Comparison of ENCODE assay signal across 8 cellular contexts in the genomic region with DNA sequence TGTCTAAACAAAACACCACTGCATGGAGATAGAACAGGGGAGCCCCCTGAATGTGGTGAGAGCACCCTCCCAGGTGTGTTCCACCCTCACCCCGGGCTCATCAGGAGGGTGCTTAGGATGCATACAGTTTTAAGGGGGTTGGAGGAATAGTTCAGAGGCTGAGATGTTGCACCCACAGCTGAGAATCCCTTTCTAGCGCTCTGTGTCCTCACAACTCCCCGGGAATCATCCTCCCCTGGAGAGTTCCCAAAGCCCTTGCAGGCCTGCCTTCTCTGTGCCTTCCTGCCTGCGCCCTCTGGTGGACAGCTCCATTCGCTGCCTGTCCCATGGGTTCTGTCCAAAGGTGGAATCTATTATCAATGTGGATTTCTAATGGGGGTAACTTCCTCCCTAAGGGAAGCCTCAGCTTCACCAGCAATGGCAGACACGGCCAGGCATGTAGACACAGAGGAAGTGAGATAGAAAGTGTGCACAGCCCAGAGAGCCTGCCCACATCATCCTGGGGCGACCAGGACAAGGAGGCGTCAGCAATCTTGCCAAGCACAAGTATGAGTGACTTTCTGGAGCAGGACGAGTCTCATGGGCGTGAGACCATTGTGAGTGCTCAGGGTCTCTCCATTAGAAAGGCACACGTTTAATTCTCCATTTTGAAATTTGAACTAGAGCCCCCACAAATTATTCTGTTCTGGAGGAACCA. TPM values are rescaled to one million over a fixed set of nuclear protein-coding genes. Genes with fewer than 3 reads are reported as not detected.
A peak's percentile ranks its signal among the peaks of the same experiment; 100 is the strongest.
DNase-seq lines count a peak whose midpoint lies in the region; ATAC-seq and TF ChIP-seq lines count a peak whose summit lies in the region.

No MANE protein-coding gene starts in this region.

- no peak overlapping the region for H2AFZ ChIP-seq in OCI-LY1 (ENCODE audit: low read length)

- peak; percentile 54 to 74 for ATAC-seq in naive thymus-derived CD8-positive, alpha-beta T cell
- peak; percentile 76 for ATAC-seq in stimulated activated effector memory CD8-positive, alpha-beta T cell treated with anti-CD3 and anti-CD28 coated beads, Interleukin-12 subunit alpha, Interleukin-12 subunit beta, amount 100 ng/mL, for 72 hours
- ATAC-seq in GM21447 (IDR thresholded peaks at IDR 0.05; ENCODE audit: unreplicated experiment) = no peak

- no peaks in the 10 kb centered on the region for H3K9me3 Mint-ChIP-seq in naive thymus-derived CD8-positive, alpha-beta T cell
- H3K9me3 Mint-ChIP-seq in stimulated activated effector memory CD8-positive, alpha-beta T cell treated with anti-CD3 and anti-CD28 coated beads, Interleukin-12 subunit alpha, Interleukin-12 subunit beta, amount 100 ng/mL, for 72 hours = no peaks in the 10 kb centered on the region

- no peaks in the 10 kb centered on the region for H3K9me2 ChIP-seq in OCI-LY1 (ENCODE audit: low read depth, low read length)

- no peak overlapping the region for H3K27ac ChIP-seq in OCI-LY1 (ENCODE audit: low read depth, low read length, poor library complexity, severe bottlenecking)

- H3K9me3 ChIP-seq in OCI-LY1 (ENCODE audit: low read length) = no peaks in the 10 kb centered on the region

- H3K36me3 Mint-ChIP-seq in naive thymus-derived CD8-positive, alpha-beta T cell = no peaks in the 10 kb centered on the region
- H3K36me3 Mint-ChIP-seq in stimulated activated effector memory CD8-positive, alpha-beta T cell treated with anti-CD3 and anti-CD28 coated beads, Interleukin-12 subunit alpha, Interleukin-12 subunit beta, amount 100 ng/mL, for 72 hours = no peaks in the 10 kb centered on the region

- peaks cover 4 to 40% (median 19%) of the 10 kb centered on the region in 5 donors for H3K27me3 Mint-ChIP-seq in naive thymus-derived CD8-positive, alpha-beta T cell

- H3K4me3 Mint-ChIP-seq in naive thymus-derived CD8-positive, alpha-beta T cell = no peak overlapping the region
- no peak overlapping the region for H3K4me3 Mint-ChIP-seq in stimulated activated effector memory CD8-positive, alpha-beta T cell treated with anti-CD3 and anti-CD28 coated beads, Interleukin-12 subunit alpha, Interleukin-12 subunit beta, amount 100 ng/mL, for 72 hours

- no peaks in the 10 kb centered on the region for H4K20me1 ChIP-seq in OCI-LY1 (ENCODE audit: insufficient read depth, low read length)

- no peak overlapping the region for H3K27ac Mint-ChIP-seq in naive thymus-derived CD8-positive, alpha-beta T cell
- H3K27ac Mint-ChIP-seq in stimulated activated effector memory CD8-positive, alpha-beta T cell treated with anti-CD3 and anti-CD28 coated beads, Interleukin-12 subunit alpha, Interleukin-12 subunit beta, amount 100 ng/mL, for 72 hours = no peak overlapping the region

- no peaks in the 10 kb centered on the region for H3F3A ChIP-seq in OCI-LY1 (ENCODE audit: insufficient read depth, low read length)

- no peaks in the 10 kb centered on the region for H3K36me3 ChIP-seq in OCI-LY1 (ENCODE audit: insufficient read depth, low read length)

- H3K4me1 Mint-ChIP-seq in naive thymus-derived CD8-positive, alpha-beta T cell = peaks cover 0 to 6% (median 2%) of the 10 kb centered on the region in 4 donors
- H3K4me1 Mint-ChIP-seq in stimulated activated effector memory CD8-positive, alpha-beta T cell treated with anti-CD3 and anti-CD28 coated beads, Interleukin-12 subunit alpha, Interleukin-12 subunit beta, amount 100 ng/mL, for 72 hours = peaks cover 6% of the 10 kb centered on the region

- no peak overlapping the region for H3K4me3 ChIP-seq in OCI-LY1 (ENCODE audit: low read depth, low read length, poor library complexity, severe bottlenecking)

- no peaks in the 10 kb centered on the region for H3K27me3 ChIP-seq in OCI-LY1 (ENCODE audit: insufficient read depth, low read length)

- peak; percentile 7 for DNase-seq in GDM1 (lab: John Stamatoyannopoulos, UW)
- DNase-seq in HK-2 (ENCODE audit: unreplicated experiment) = peak; percentile 87
- DNase-seq in activated T-cell treated with anti-CD3 and anti-CD28 coated beads for 1 hour (ENCODE audit: low read depth) = peak; percentile 66
- peak; percentile 67 to 82 for DNase-seq in erythroblast (lab: John Stamatoyannopoulos, UW)
- peak; percentile 22 to 83 (median 56) for DNase-seq in naive thymus-derived CD8-positive, alpha-beta T cell
- peak; percentile 56 to 79 for DNase-seq in stimulated activated effector memory CD8-positive, alpha-beta T cell treated with anti-CD3 and anti-CD28 coated beads, Interleukin-12 subunit alpha, Interleukin-12 subunit beta, amount 100 ng/mL, for 72 hours (ENCODE audit: low spot score in 2 of 2)

- no peak for TF ChIP-seq POLR2A in erythroblast (IDR thresholded peaks at IDR 0.05; ENCODE audit: low read length)

- no peak overlapping the region for H3K9ac ChIP-seq in OCI-LY1 (ENCODE audit: low read length)

- H3K4me1 ChIP-seq in OCI-LY1 (ENCODE audit: insufficient read depth, low read length, severe bottlenecking) = no peaks in the 10 kb centered on the region

- POLR2A ChIA-PET in naive thymus-derived CD8-positive, alpha-beta T cell (lab: Charles Lee) = no interaction called here

- peak; percentile 93 for TF ChIP-seq CTCF in OCI-LY1 (IDR thresholded peaks at IDR 0.05; ENCODE audit: low read length)

- no peak overlapping the region for H3K4me2 ChIP-seq in OCI-LY1 (ENCODE audit: low read length)

- H3K79me2 ChIP-seq in OCI-LY1 (ENCODE audit: insufficient read depth, low read length) = no peaks in the 10 kb centered on the region

RNA-seq across cellular contexts. Expression of a gene that starts 1.2 kb away (rescaled TPM):
- not detected for total RNA-seq in naive thymus-derived CD8-positive, alpha-beta T cell
- not detected for polyA plus RNA-seq in naive thymus-derived CD8-positive, alpha-beta T cell

RNA-seq across cellular contexts. Expression of a gene that starts 7.1 kb away (rescaled TPM):
- total RNA-seq in naive thymus-derived CD8-positive, alpha-beta T cell = not detected
- not detected for polyA plus RNA-seq in naive thymus-derived CD8-positive, alpha-beta T cell

RNA-seq across cellular contexts. Expression of a gene that starts 17.4 kb away (rescaled TPM):
- not detected for total RNA-seq in naive thymus-derived CD8-positive, alpha-beta T cell
- polyA plus RNA-seq in naive thymus-derived CD8-positive, alpha-beta T cell = not detected

RNA-seq across cellular contexts. Expression of a gene that starts 18.8 kb away (rescaled TPM):
- total RNA-seq in naive thymus-derived CD8-positive, alpha-beta T cell = not detected
- not detected for polyA plus RNA-seq in naive thymus-derived CD8-positive, alpha-beta T cell

RNA-seq across cellular contexts. Expression of a gene that starts 29.8 kb away (rescaled TPM):
- total RNA-seq in naive thymus-derived CD8-positive, alpha-beta T cell = not detected
- not detected for polyA plus RNA-seq in naive thymus-derived CD8-positive, alpha-beta T cell

Comparison
In these comparisons a context has a peak if more than half of its experiments do, and no peak if none do; other contexts are left out.
1. DNase-seq: peak in every context shown above with its lines; median percentile 87 in HK-2; 74 in erythroblast; 68 in stimulated activated effector memory CD8-positive, alpha-beta T cell treated with anti-CD3 and anti-CD28 coated beads, Interleukin-12 subunit alpha, Interleukin-12 subunit beta, amount 100 ng/mL, for 72 hours; 66 in activated T-cell treated with anti-CD3 and anti-CD28 coated beads for 1 hour; 56 in naive thymus-derived CD8-positive, alpha-beta T cell; 7 in GDM1.